Comparison of ENCODE assay signal across 8 cellular contexts in the genomic region with DNA sequence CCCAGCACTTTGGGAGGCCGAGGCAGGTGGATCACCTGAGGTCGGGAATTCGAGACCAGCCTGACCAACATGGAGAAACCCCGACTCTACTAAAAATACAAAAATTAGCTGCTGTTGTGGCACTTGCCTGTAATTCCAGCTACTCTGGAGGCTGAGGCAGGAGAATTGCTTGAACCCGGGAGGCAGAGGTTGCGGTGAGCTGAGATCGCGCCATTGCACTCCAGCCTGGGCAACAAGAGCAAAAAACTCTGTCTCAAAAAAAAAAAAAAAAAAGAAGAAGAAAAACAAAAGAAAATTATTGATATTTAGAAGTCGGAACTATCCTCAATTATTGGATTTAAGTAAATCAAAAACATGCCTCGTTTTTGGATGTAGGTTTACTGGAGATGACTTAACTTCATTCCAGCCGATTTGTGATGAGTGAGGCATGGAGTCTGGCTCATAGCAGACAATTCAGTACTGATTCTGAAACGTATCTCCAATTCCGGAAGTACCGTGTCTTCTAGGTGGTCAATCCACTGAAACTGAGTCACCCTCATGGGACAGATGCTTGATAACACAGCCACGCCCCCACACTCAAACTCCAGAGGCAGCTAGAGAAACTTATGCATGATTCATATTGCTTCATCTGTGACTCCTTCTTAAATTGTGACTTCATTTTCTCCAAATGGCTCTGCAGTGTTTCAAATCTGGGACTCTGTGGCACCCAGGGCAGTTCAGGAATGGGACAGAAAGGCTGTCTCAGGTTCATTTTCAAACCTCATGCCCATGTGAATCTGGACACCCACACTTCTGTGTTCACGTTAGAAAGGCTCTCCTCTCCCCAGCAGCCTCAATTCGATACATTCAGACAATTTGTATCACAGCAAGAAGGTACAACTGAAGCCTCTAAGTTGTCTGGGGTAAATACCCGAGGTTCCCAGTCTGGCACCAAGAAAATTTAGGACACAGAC.
DNase-seq lines count a peak whose midpoint lies in the region; ATAC-seq and TF ChIP-seq lines count a peak whose summit lies in the region.

No MANE protein-coding gene starts in this region.

- peak; percentile 96 for DNase-seq in AG10803 (ENCODE audit: low read depth)
- DNase-seq in HUDEP-2 (lab: John Stamatoyannopoulos, UW; ENCODE audit: unreplicated experiment in 76 of 76): peak in 54 of 76 experiments; percentile 12 to 85 (median 55)
- DNase-seq in astrocyte of the cerebellum (ENCODE audit: low read depth): peak; percentile 55
- peak; percentile 93 for DNase-seq in myocyte (ENCODE audit: low read depth)
- DNase-seq in NCI-H2081 treated with DMSO at 0.1 percent for 48 hours (lab: John Stamatoyannopoulos, UW): no peak
- no peak for DNase-seq in NCI-H510A treated with DMSO at 0.1 percent for 48 hours (lab: John Stamatoyannopoulos, UW)
- no peak for DNase-seq in natural killer cell
- no peak for DNase-seq in HT-29 (ENCODE audit: low spot score)

- intact Hi-C loops in natural killer cell (cut with micrococcal nuclease): no loop called here

- H3K27ac Mint-ChIP-seq in natural killer cell: no peak overlapping the region

- H3K4me3 Mint-ChIP-seq in natural killer cell: no peak overlapping the region

- no peaks in the 10 kb centered on the region for H3K36me3 Mint-ChIP-seq in natural killer cell

- no peak for ATAC-seq in natural killer cell

- in situ Hi-C loops in astrocyte of the cerebellum (cut with HindIII; ENCODE audit: low sequenced_read_pairs): no loop called here

- no peaks in the 10 kb centered on the region for H3K9me3 Mint-ChIP-seq in natural killer cell

- H3K4me1 Mint-ChIP-seq in natural killer cell: peaks cover 5 to 6% of the 10 kb centered on the region in 2 donors

- TF ChIP-seq CTCF in AG10803 (conservative IDR thresholded peaks at IDR 0.05; ENCODE audit: low read length) (no peak), astrocyte of the cerebellum (IDR thresholded peaks at IDR 0.05; ENCODE audit: low read depth, low read length, missing control alignments) (no peak), natural killer cell (IDR thresholded peaks at IDR 0.05) (no peak)

- H3K4me3 ChIP-seq in AG10803 (ENCODE audit: low read length) (peak overlapping the region; percentile 18), astrocyte of the cerebellum (ENCODE audit: low read depth, low read length) (no peak overlapping the region)

- H3K27me3 Mint-ChIP-seq in natural killer cell (ENCODE audit: low read depth in 2 of 2): peaks cover 4 to 11% of the 10 kb centered on the region in 2 donors

Comparison
In these comparisons a context has a peak if more than half of its experiments do, and no peak if none do; other contexts are left out.
1. DNase-seq: peak in AG10803 (single experiment), HUDEP-2 (54 of 76), astrocyte of the cerebellum (single experiment) and myocyte (single experiment); none in NCI-H2081 treated with DMSO at 0.1 percent for 48 hours (single experiment), NCI-H510A treated with DMSO at 0.1 percent for 48 hours (single experiment), natural killer cell (single experiment) and HT-29 (single experiment).